Comparison of ENCODE assay signal across 20 cellular contexts in genomic region chr10:121899727-121900126, GRCh38.
"Had no signal": no experiment of that assay in that cellular context is flagged by ENCODE, and none has a peak within 500 bp of the region (broad histone marks: within the 10 kb centered on the region; RNA-seq: fewer than 3 reads in every experiment).

No MANE protein-coding gene starts in this region.

- H3K4me1 Mint-ChIP-seq: activated T-helper 17 cell treated with anti-CD3 and anti-CD28 coated beads, Interleukin-2, amount 50 U/mL, for 72 hours had no signal

- H3K9me3 Mint-ChIP-seq: activated naive CD4-positive, alpha-beta T cell treated with anti-CD3 and anti-CD28 coated beads, Interleukin-2, amount 50 U/mL, for 72 hours; activated T-cell treated with anti-CD3 and anti-CD28 coated beads, Interleukin-2, amount 50 U/mL, for 24 hours; activated T-helper 17 cell treated with anti-CD3 and anti-CD28 coated beads, Interleukin-2, amount 50 U/mL, for 72 hours; immature natural killer cell; mesothelial cell of epicardium; naive thymus-derived CD8-positive, alpha-beta T cell; stimulated activated memory B cell treated with anti-CD40 and anti-IgM and Interleukin-4, amounts not matched to agents 10 μg/mL and 1 μg/mL and 100 μg/mL, for 72 hours; T-helper 2 cell treated with Interferon-gamma antibody and Interleukin-4, amounts not matched to agents 5 μg/mL and 100 μg/mL, for 36 hours had no signal

- H3K27me3 ChIP-seq: foreskin keratinocyte, neural progenitor cell had no signal

- H3K27ac ChIP-seq: foreskin keratinocyte, left ventricle myocardium inferior, neural progenitor cell, WERI-Rb-1 had no signal

- H3K9me3 ChIP-seq: left ventricle myocardium inferior had no signal

- H3K27ac Mint-ChIP-seq: activated naive CD4-positive, alpha-beta T cell treated with anti-CD3 and anti-CD28 coated beads, Interleukin-2, amount 50 U/mL, for 72 hours; activated T-cell treated with anti-CD3 and anti-CD28 coated beads, Interleukin-2, amount 50 U/mL, for 24 hours; activated T-helper 17 cell treated with anti-CD3 and anti-CD28 coated beads, Interleukin-2, amount 50 U/mL, for 72 hours; mesothelial cell of epicardium; neural progenitor cell; stimulated activated memory B cell treated with anti-CD40 and anti-IgM and Interleukin-4, amounts not matched to agents 10 μg/mL and 1 μg/mL and 100 μg/mL, for 72 hours; T-helper 2 cell treated with Interferon-gamma antibody and Interleukin-4, amounts not matched to agents 5 μg/mL and 100 μg/mL, for 36 hours had no signal

- H3K4me1 ChIP-seq: foreskin keratinocyte, neural progenitor cell had no signal

- DNase-seq: activated CD4-positive, alpha-beta T cell treated with anti-CD3 and anti-CD28 coated beads for 1 hour; activated CD4-positive, alpha-beta T cell treated with anti-CD3 and anti-CD28 coated beads, Interleukin-2, amount 50 U/mL, for 1 hour; activated CD8-positive, alpha-beta memory T cell treated with anti-CD3 and anti-CD28 coated beads, Interleukin-2, amount 50 U/mL, for 4 hours; activated T-cell treated with anti-CD3 and anti-CD28 coated beads, Interleukin-2, amount 50 U/mL, for 24 hours; aorta; kidney glomerular epithelial cell; left ventricle myocardium inferior; stimulated activated CD4-positive, alpha-beta T cell treated with anti-CD3 and anti-CD28 coated beads, Interleukin-15, amount 100 ng/mL, for 24 hours; trophoblast cell; WERI-Rb-1 had no signal

- H3K4me3 ChIP-seq: left ventricle myocardium inferior, neural progenitor cell, smooth muscle cell had no signal

- ATAC-seq: activated naive CD4-positive, alpha-beta T cell treated with anti-CD3 and anti-CD28 coated beads, Interleukin-2, amount 50 U/mL, for 72 hours; activated T-helper 17 cell treated with anti-CD3 and anti-CD28 coated beads, Interleukin-2, amount 50 U/mL, for 72 hours; stimulated activated memory B cell treated with anti-CD40 and anti-IgM and Interleukin-4, amounts not matched to agents 10 μg/mL and 1 μg/mL and 100 μg/mL, for 72 hours had no signal

- H3K4me3 Mint-ChIP-seq: activated T-cell treated with anti-CD3 and anti-CD28 coated beads, Interleukin-2, amount 50 U/mL, for 24 hours; activated T-helper 17 cell treated with anti-CD3 and anti-CD28 coated beads, Interleukin-2, amount 50 U/mL, for 72 hours; immature natural killer cell; mesothelial cell of epicardium; naive thymus-derived CD8-positive, alpha-beta T cell; neural progenitor cell; stimulated activated memory B cell treated with anti-CD40 and anti-IgM and Interleukin-4, amounts not matched to agents 10 μg/mL and 1 μg/mL and 100 μg/mL, for 72 hours; T-helper 2 cell treated with Interferon-gamma antibody and Interleukin-4, amounts not matched to agents 5 μg/mL and 100 μg/mL, for 36 hours had no signal

- H3K27me3 Mint-ChIP-seq: activated T-cell treated with anti-CD3 and anti-CD28 coated beads, Interleukin-2, amount 50 U/mL, for 24 hours; activated T-helper 17 cell treated with anti-CD3 and anti-CD28 coated beads, Interleukin-2, amount 50 U/mL, for 72 hours; naive thymus-derived CD8-positive, alpha-beta T cell; stimulated activated memory B cell treated with anti-CD40 and anti-IgM and Interleukin-4, amounts not matched to agents 10 μg/mL and 1 μg/mL and 100 μg/mL, for 72 hours had no signal
